ENCODE assay signal across 16 cellular contexts in genomic region chr3:127177226-127177625, GRCh38. TPM values are rescaled to one million over a fixed set of nuclear protein-coding genes. Genes with fewer than 3 reads are reported as not detected.
DNase-seq lines count a peak whose midpoint lies in the region; ATAC-seq, FAIRE-seq and TF ChIP-seq lines count a peak whose summit lies in the region.
"Had no signal": no experiment of that assay in that cellular context is flagged by ENCODE, and none has a peak within 500 bp of the region (broad histone marks: within the 10 kb centered on the region; RNA-seq: fewer than 3 reads in every experiment).

No MANE protein-coding gene starts in this region.

- no peaks in the 10 kb centered on the region for H3K27me3 ChIP-seq in bronchial epithelial cell (ENCODE audit: control insufficient read depth, insufficient read depth, low read length)
- peaks cover 0 to 5% of the 10 kb centered on the region in 2 experiments; a peak in 1 of 5 replicates for H3K27me3 ChIP-seq in HepG2 (ENCODE audit: control insufficient read depth in 1 of 2, insufficient read depth in 2 of 2, low read length in 2 of 2)
- peaks cover 0 to 4% of the 10 kb centered on the region in 2 donors for H3K27me3 ChIP-seq in tibial nerve
- H3K27me3 ChIP-seq: uterus had no signal

- no peak for TF ChIP-seq EP300 in HepG2 (IDR thresholded peaks at IDR 0.05; ENCODE audit: low read depth in 2 of 2, low read length in 2 of 2)
- TF ChIP-seq EP300 in HepG2 (CRISPR knock-in tag; IDR thresholded peaks at IDR 0.05; ENCODE audit: borderline replicate concordance) = no peak
- TF ChIP-seq EP300 in tibial nerve (IDR thresholded peaks at IDR 0.05) = no peak

- ATAC-seq in HepG2 = peak; percentile 52

- H3K4me3 ChIP-seq in bronchial epithelial cell (ENCODE audit: low read depth, low read length) (no peak overlapping the region), HepG2 (replicated peaks in 1 of 3; ENCODE audit: insufficient read depth in 1 of 3, low read depth in 2 of 3, low read length in 3 of 3) (no peak overlapping the region), tibial nerve (no peak overlapping the region)
- H3K4me3 ChIP-seq: skin epidermis, uterus had no signal

- no peak overlapping the region for H3K4me2 ChIP-seq in HepG2 (ENCODE audit: low read depth, low read length)

- POLR2A ChIA-PET in HepG2 (lab: Yijun Ruan, JAX) = no interaction called here

- peak; percentile 16 for TF ChIP-seq CTCF in AG09319 (IDR thresholded peaks at IDR 0.05; ENCODE audit: low read depth, low read length)
- peak; percentile 27 for TF ChIP-seq CTCF in bronchial epithelial cell (IDR thresholded peaks at IDR 0.05; ENCODE audit: insufficient read depth, low read length, severe bottlenecking)
- TF ChIP-seq CTCF in HepG2 (CRISPR knock-in tag; IDR thresholded peaks at IDR 0.05) = peak; percentile 50
- peak in 1 of 5 experiments; percentile 32 for TF ChIP-seq CTCF in tibial nerve (IDR thresholded peaks at IDR 0.05)

- H3K4me1 ChIP-seq in HepG2 (ENCODE audit: insufficient read depth, low read length) (no peaks in the 10 kb centered on the region), tibial nerve (no peaks in the 10 kb centered on the region)
- H3K4me1 ChIP-seq: uterus had no signal

- H3K27ac ChIP-seq in HepG2 (ENCODE audit: extremely low read length, insufficient read depth, low read length) (no peak overlapping the region), tibial nerve (no peak overlapping the region)
- H3K27ac ChIP-seq: skin epidermis, uterus had no signal

- no peak for TF ChIP-seq RAD21 in HepG2 (CRISPR knock-in tag; IDR thresholded peaks at IDR 0.05)

- no peaks in the 10 kb centered on the region for H3K79me2 ChIP-seq in HepG2 (ENCODE audit: insufficient read depth, low read length)

- no peak overlapping the region for H2AFZ ChIP-seq in HepG2 (ENCODE audit: low read length)

- TF ChIP-seq POLR2A in HepG2 (IDR thresholded peaks at IDR 0.05; ENCODE audit: insufficient read depth in 1 of 2, low read depth in 2 of 2, low read length in 2 of 2) (no peak), tibial nerve (IDR thresholded peaks at IDR 0.05) (no peak)

- no peaks in the 10 kb centered on the region; the same call in 1 of the 2 replicates for H3K9me3 ChIP-seq in HepG2 (ENCODE audit: low read length)
- H3K9me3 ChIP-seq in tibial nerve = peaks cover 0 to 7% (median 0%) of the 10 kb centered on the region in 4 donors
- H3K9me3 ChIP-seq: uterus had no signal

- WGBS in HepG2 (ENCODE audit: low lambda C conversion rate) = 0% methylated on average over 1 of the region's 1 CpG
- WGBS in tibial nerve, 2 donors = 40 to 59% methylated on average over 1 of the region's 1 CpG

- no TSS peak for BruUV-seq in HepG2 (replicated peaks; lab: Mats Ljungman, UMichigan)

- FAIRE-seq in bronchial epithelial cell (lab: Jason Lieb, UNC) (no peak), HepG2 (lab: Jason Lieb, UNC) (no peak)

- H3K36me3 ChIP-seq in bronchial epithelial cell (ENCODE audit: control insufficient read depth, insufficient read depth, low read length) = no peaks in the 10 kb centered on the region
- H3K36me3 ChIP-seq in HepG2 (replicated peaks in 1 of 2; ENCODE audit: control insufficient read depth in 1 of 2, insufficient read depth in 2 of 2, low read length in 2 of 2) = no peaks in the 10 kb centered on the region
- no peaks in the 10 kb centered on the region for H3K36me3 ChIP-seq in tibial nerve
- H3K36me3 ChIP-seq: uterus had no signal

- in situ Hi-C loops in HepG2 (cut with HindIII; ENCODE audit: extremely low pct_ligation_motif_present, low pct_unique_long_range_greater_than_20kb) = no loop called here

- intact Hi-C loops in HepG2 (cut with micrococcal nuclease; ENCODE audit: unreplicated experiment) = loop anchor here (2.0 to 5.0 kb wide), 2 partner anchors 425 to 498 kb away; no protein-coding TSS in a partner anchor

- H4K20me1 ChIP-seq in HepG2 (ENCODE audit: insufficient read depth, low read length) = no peaks in the 10 kb centered on the region

- CTCF ChIA-PET in HepG2 (lab: Yijun Ruan, JAX; ENCODE audit: low intra/inter-chr PET ratio, low total read pairs) = interaction anchor here (0.8 kb wide), 1 partner anchor 195 kb away, joined by 3 read pairs; the partner anchor contains the start of gene PLXNA1

- H3K9ac ChIP-seq in HepG2 (ENCODE audit: insufficient read depth, low read depth, low read length) = no peak overlapping the region

- DNase-seq in AG09319 (ENCODE audit: extremely low read depth, low read depth) (no peak), HT-29 (ENCODE audit: low spot score) (peak; percentile 42), bronchial epithelial cell (ENCODE audit: low read depth) (peak; percentile 25), HepG2 (ENCODE audit: low spot score) (peak; percentile 25), tibial nerve (ENCODE audit: low spot score in 2 of 2) (no peak), DMS79 (lab: John Stamatoyannopoulos, UW) (no peak), OCI-M1 (lab: John Stamatoyannopoulos, UW) (no peak), NCI-H2171 treated with DMSO at 0.1 percent for 48 hours (lab: John Stamatoyannopoulos, UW) (no peak)
- DNase-seq: CD4-positive, CD25-positive, alpha-beta regulatory T cell; effector CD4-positive, alpha-beta T cell; NCI-H1105 treated with DMSO at 0.1 percent for 48 hours; T-helper 2 cell; uterus had no signal

TF ChIP-seq in HepG2, 621 proteins besides CTCF, POLR2A, EP300 and RAD21:
- TF ChIP-seq SMC3 (IDR thresholded peaks at IDR 0.05; ENCODE audit: low read length) = peak; percentile 61
- peak; percentile 62 for TF ChIP-seq STAG1 (CRISPR knock-in tag; IDR thresholded peaks at IDR 0.05)
- TF ChIP-seq SATB2 (CRISPR knock-in tag; IDR thresholded peaks at IDR 0.05) = no peak
- no peak for TF ChIP-seq RFXAP (CRISPR knock-in tag; IDR thresholded peaks at IDR 0.05; ENCODE audit: borderline replicate concordance)
- TF ChIP-seq E2F1 (CRISPR knock-in tag; IDR thresholded peaks at IDR 0.05) = no peak
TF ChIP-seq in HepG2: peak in this region for 2.

RNA-seq across cellular contexts. Expression of gene PRR23E, which starts 15.7 kb away (rescaled TPM):
- not detected in 2 replicates for total RNA-seq in HT-29 (2014; rRNA removed; shearing (Covaris generic))
- total RNA-seq in bronchial epithelial cell (not detected in 2 replicates), HepG2 (2016; rRNA removed; fragmentation: Illumina TruSeq; extraction: Trizol) (not detected in 2 replicates), tibial nerve (not detected)
- total RNA-seq in HepG2 (2016; cell fraction: cytosol; rRNA removed; fragmentation: Illumina TruSeq; extraction: Trizol; ENCODE audit: low read depth) = not detected in 2 replicates
- not detected in 2 replicates for total RNA-seq in HepG2 (2016; cell fraction: insoluble cytoplasmic fraction; rRNA removed; fragmentation: Illumina TruSeq; extraction: Trizol)
- total RNA-seq in HepG2 (2016; cell fraction: membrane; rRNA removed; fragmentation: Illumina TruSeq; extraction: Trizol) = not detected in 2 replicates
- not detected in 2 replicates for total RNA-seq in HepG2 (2016; cell fraction: nucleus; rRNA removed; fragmentation: Illumina TruSeq; extraction: Trizol)
- not detected in 2 replicates for polyA plus RNA-seq in HepG2 (2011; rRNA removed)
- polyA plus RNA-seq in HepG2 (2011; cell fraction: cytosol; rRNA removed) = not detected in 2 replicates
- not detected in 2 replicates for polyA plus RNA-seq in HepG2 (2011; cell fraction: nucleus; rRNA removed)
- polyA plus RNA-seq in HepG2 (2012) = not detected in 2 replicates
- polyA plus RNA-seq in HepG2 (2016; cell fraction: cytosol; fragmentation: Illumina TruSeq; extraction: Trizol; ENCODE audit: low read depth) = not detected in 2 replicates
- not detected in 2 replicates for polyA plus RNA-seq in HepG2 (2016; cell fraction: insoluble cytoplasmic fraction; fragmentation: Illumina TruSeq; extraction: Trizol; ENCODE audit: low read depth)
- not detected in 2 replicates for polyA plus RNA-seq in HepG2 (2016; cell fraction: membrane; fragmentation: Illumina TruSeq; extraction: Trizol; ENCODE audit: low read depth)
- polyA plus RNA-seq in HepG2 (2016; cell fraction: nucleus; fragmentation: Illumina TruSeq; extraction: Trizol; ENCODE audit: insufficient read depth, low read depth) = not detected in 2 replicates
- not detected in 2 replicates for polyA minus RNA-seq in HepG2 (2011; rRNA and poly(A)+ RNA removed; ENCODE audit: low replicate concordance)
- polyA minus RNA-seq in HepG2 (2011; cell fraction: cytosol; rRNA and poly(A)+ RNA removed) = not detected in 2 replicates
- polyA minus RNA-seq in HepG2 (2011; cell fraction: nucleus; rRNA and poly(A)+ RNA removed) = not detected in 2 replicates
- total RNA-seq: activated CD8-positive, alpha-beta memory T cell treated with anti-CD3 and anti-CD28 coated beads for 36 hours; CD4-positive, CD25-positive, alpha-beta regulatory T cell; mucosa of gallbladder; uterus had no signal
- polyA plus RNA-seq: CD4-positive, CD25-positive, alpha-beta regulatory T cell had no signal

Comparison
In these comparisons a context has a peak if more than half of its experiments do, and no peak if none do; other contexts are left out.
1. DNase-seq: peak in HT-29 (single experiment), bronchial epithelial cell (single experiment) and HepG2 (single experiment); none in AG09319 (single experiment), tibial nerve (0 of 2), DMS79 (single experiment), OCI-M1 (single experiment) and NCI-H2171 treated with DMSO at 0.1 percent for 48 hours (single experiment).